In genomic region chr3:169945313-169945712, GRCh38 we compare ENCODE assay signal across 9 cellular contexts. TPM values are rescaled to one million over a fixed set of nuclear protein-coding genes. Genes with fewer than 3 reads are reported as not detected.
DNase-seq lines count a peak whose midpoint lies in the region; ATAC-seq, FAIRE-seq and TF ChIP-seq lines count a peak whose summit lies in the region.
"Had no signal": no experiment of that assay in that cellular context is flagged by ENCODE, and none has a peak within 500 bp of the region (broad histone marks: within the 10 kb centered on the region; RNA-seq: fewer than 3 reads in every experiment).

No MANE protein-coding gene starts in this region.

- H3K9me3 ChIP-seq in Karpas-422 (ENCODE audit: low read length): no peaks in the 10 kb centered on the region

- peak; percentile 88 for ATAC-seq in GM18502 (IDR thresholded peaks at IDR 0.05; ENCODE audit: poor library complexity, unreplicated experiment)
- peak; percentile 82 for ATAC-seq in GM21576 (IDR thresholded peaks at IDR 0.05; ENCODE audit: unreplicated experiment)
- ATAC-seq in activated naive CD8-positive, alpha-beta T cell treated with anti-CD3 and anti-CD28 coated beads, Interleukin-2, amount 50 U/mL, for 24 hours: peak; percentile 97

- peak overlapping the region; percentile 77 for H3K4me2 ChIP-seq in Karpas-422 (ENCODE audit: low read depth, low read length, poor library complexity, severe bottlenecking)

- peaks cover 36% of the 10 kb centered on the region for H3K4me1 Mint-ChIP-seq in activated naive CD8-positive, alpha-beta T cell treated with anti-CD3 and anti-CD28 coated beads, Interleukin-2, amount 50 U/mL, for 24 hours
- peaks cover 15% of the 10 kb centered on the region for H3K4me1 Mint-ChIP-seq in activated T-helper 1 cell treated with anti-CD3 and anti-CD28 coated beads, Interleukin-12 subunit alpha, Interleukin-12 subunit beta, Interleukin-2, Interleukin-4 antibody, amounts not matched to agents 30 ng/mL and 10 ng/mL and 1 ng/mL, durations not matched to agents 14 hours and 24 hours and 36 hours (ENCODE audit: low read depth)
- no peaks in the 10 kb centered on the region for H3K4me1 Mint-ChIP-seq in nephron progenitor cell

- H3K27ac ChIP-seq in Karpas-422 (ENCODE audit: low read length): peak overlapping the region; percentile 96

- peak overlapping the region; percentile 78 for H3K27ac Mint-ChIP-seq in activated naive CD8-positive, alpha-beta T cell treated with anti-CD3 and anti-CD28 coated beads, Interleukin-2, amount 50 U/mL, for 24 hours
- no peak overlapping the region for H3K27ac Mint-ChIP-seq in activated T-helper 1 cell treated with anti-CD3 and anti-CD28 coated beads, Interleukin-12 subunit alpha, Interleukin-12 subunit beta, Interleukin-2, Interleukin-4 antibody, amounts not matched to agents 30 ng/mL and 10 ng/mL and 1 ng/mL, durations not matched to agents 14 hours and 24 hours and 36 hours
- no peak overlapping the region for H3K27ac Mint-ChIP-seq in nephron progenitor cell

- H3K4me3 ChIP-seq in Karpas-422 (ENCODE audit: low read length): peak overlapping the region; percentile 46

- peak overlapping the region; percentile 60 for H3K4me3 Mint-ChIP-seq in activated naive CD8-positive, alpha-beta T cell treated with anti-CD3 and anti-CD28 coated beads, Interleukin-2, amount 50 U/mL, for 24 hours
- no peak overlapping the region for H3K4me3 Mint-ChIP-seq in activated T-helper 1 cell treated with anti-CD3 and anti-CD28 coated beads, Interleukin-12 subunit alpha, Interleukin-12 subunit beta, Interleukin-2, Interleukin-4 antibody, amounts not matched to agents 30 ng/mL and 10 ng/mL and 1 ng/mL, durations not matched to agents 14 hours and 24 hours and 36 hours
- H3K4me3 Mint-ChIP-seq in nephron progenitor cell: no peak overlapping the region

- TF ChIP-seq CTCF in nephron progenitor cell (IDR thresholded peaks at IDR 0.05): no peak

- no peaks in the 10 kb centered on the region for H4K20me1 ChIP-seq in Karpas-422 (ENCODE audit: insufficient read depth, low read depth, low read length)

- H3K36me3 Mint-ChIP-seq in activated naive CD8-positive, alpha-beta T cell treated with anti-CD3 and anti-CD28 coated beads, Interleukin-2, amount 50 U/mL, for 24 hours (ENCODE audit: low read depth): no peaks in the 10 kb centered on the region
- no peaks in the 10 kb centered on the region for H3K36me3 Mint-ChIP-seq in activated T-helper 1 cell treated with anti-CD3 and anti-CD28 coated beads, Interleukin-12 subunit alpha, Interleukin-12 subunit beta, Interleukin-2, Interleukin-4 antibody, amounts not matched to agents 30 ng/mL and 10 ng/mL and 1 ng/mL, durations not matched to agents 14 hours and 24 hours and 36 hours (ENCODE audit: low read depth)
- no peaks in the 10 kb centered on the region for H3K36me3 Mint-ChIP-seq in nephron progenitor cell (ENCODE audit: low read depth)

- H3K9me3 Mint-ChIP-seq in activated naive CD8-positive, alpha-beta T cell treated with anti-CD3 and anti-CD28 coated beads, Interleukin-2, amount 50 U/mL, for 24 hours: no peaks in the 10 kb centered on the region
- H3K9me3 Mint-ChIP-seq in activated T-helper 1 cell treated with anti-CD3 and anti-CD28 coated beads, Interleukin-12 subunit alpha, Interleukin-12 subunit beta, Interleukin-2, Interleukin-4 antibody, amounts not matched to agents 30 ng/mL and 10 ng/mL and 1 ng/mL, durations not matched to agents 14 hours and 24 hours and 36 hours: no peaks in the 10 kb centered on the region
- peaks cover 6% of the 10 kb centered on the region for H3K9me3 Mint-ChIP-seq in nephron progenitor cell

- peak; percentile 87 for DNase-seq in Karpas-422
- peak; percentile 54 for DNase-seq in activated naive CD8-positive, alpha-beta T cell treated with anti-CD3 and anti-CD28 coated beads, Interleukin-2, amount 50 U/mL, for 24 hours
- peak; percentile 31 for DNase-seq in stimulated activated CD4-positive, alpha-beta T cell treated with anti-CD3 and anti-CD28 coated beads, Interleukin-4, amount 100 ng/mL, for 1 hour
- no peak for DNase-seq in activated T-helper 1 cell treated with anti-CD3 and anti-CD28 coated beads, Interleukin-12 subunit alpha, Interleukin-12 subunit beta, Interleukin-2, Interleukin-4 antibody, amounts not matched to agents 30 ng/mL and 10 ng/mL and 1 ng/mL, durations not matched to agents 14 hours and 24 hours and 36 hours (ENCODE audit: low spot score)
- DNase-seq in nephron progenitor cell: no peak
- DNase-seq in HTR-8/SVneo (ENCODE audit: insufficient read length, low spot score): no peak

- no peaks in the 10 kb centered on the region for H3K27me3 Mint-ChIP-seq in activated naive CD8-positive, alpha-beta T cell treated with anti-CD3 and anti-CD28 coated beads, Interleukin-2, amount 50 U/mL, for 24 hours
- no peaks in the 10 kb centered on the region for H3K27me3 Mint-ChIP-seq in activated T-helper 1 cell treated with anti-CD3 and anti-CD28 coated beads, Interleukin-12 subunit alpha, Interleukin-12 subunit beta, Interleukin-2, Interleukin-4 antibody, amounts not matched to agents 30 ng/mL and 10 ng/mL and 1 ng/mL, durations not matched to agents 14 hours and 24 hours and 36 hours (ENCODE audit: insufficient read depth)
- peaks cover 2% of the 10 kb centered on the region for H3K27me3 Mint-ChIP-seq in nephron progenitor cell (ENCODE audit: low read depth, poor library complexity)

- H3K9ac ChIP-seq in Karpas-422 (ENCODE audit: low read length): peak overlapping the region; percentile 65

- H3K9me2 ChIP-seq in Karpas-422 (replicated peaks; ENCODE audit: insufficient read depth, low read length): no peaks in the 10 kb centered on the region

- H3K36me3 ChIP-seq in Karpas-422 (ENCODE audit: insufficient read depth, low read length): no peaks in the 10 kb centered on the region

- intact Hi-C loops in activated T-helper 1 cell treated with anti-CD3 and anti-CD28 coated beads, Interleukin-12 subunit alpha, Interleukin-12 subunit beta, Interleukin-2, Interleukin-4 antibody, amounts not matched to agents 30 ng/mL and 10 ng/mL and 1 ng/mL, durations not matched to agents 14 hours and 24 hours and 36 hours (cut with micrococcal nuclease): loop anchor here (1.0 kb wide), 1 partner anchor 24 kb away; no protein-coding TSS in a partner anchor

- H2AFZ ChIP-seq in Karpas-422 (ENCODE audit: low read length): peak overlapping the region; percentile 83; the same call in 1 of the 2 replicates

- no peaks in the 10 kb centered on the region for H3K79me2 ChIP-seq in Karpas-422 (ENCODE audit: low read length)

- no peaks in the 10 kb centered on the region for H3K27me3 ChIP-seq in Karpas-422 (ENCODE audit: low read length)

- peaks cover 85% of the 10 kb centered on the region for H3K4me1 ChIP-seq in Karpas-422 (ENCODE audit: low read length)

- no peak for FAIRE-seq in HTR-8/SVneo (lab: Jason Lieb, UNC)

RNA-seq across cellular contexts. Expression of gene SEC62, which starts 21.3 kb away (rescaled TPM):
- total RNA-seq in Karpas-422 (2014; rRNA removed; shearing (Covaris generic); ENCODE audit: low replicate concordance): 36.9 and 39.4 TPM in 2 replicates
- total RNA-seq in activated T-helper 1 cell treated with anti-CD3 and anti-CD28 coated beads, Interleukin-12 subunit alpha, Interleukin-12 subunit beta, Interleukin-2, Interleukin-4 antibody, amounts not matched to agents 30 ng/mL and 10 ng/mL and 1 ng/mL, durations not matched to agents 14 hours and 24 hours and 36 hours: 75.4 and 85.7 TPM in 2 replicates

RNA-seq across cellular contexts. Expression of gene SAMD7, which starts 33.9 kb away (rescaled TPM):
- total RNA-seq in Karpas-422 (2014; rRNA removed; shearing (Covaris generic); ENCODE audit: low replicate concordance): not detected in 2 replicates
- not detected in 2 replicates for total RNA-seq in activated T-helper 1 cell treated with anti-CD3 and anti-CD28 coated beads, Interleukin-12 subunit alpha, Interleukin-12 subunit beta, Interleukin-2, Interleukin-4 antibody, amounts not matched to agents 30 ng/mL and 10 ng/mL and 1 ng/mL, durations not matched to agents 14 hours and 24 hours and 36 hours
- total RNA-seq: fibroblast of villous mesenchyme had no signal

Comparison
In these comparisons a context has a peak if more than half of its experiments do, and no peak if none do; other contexts are left out.
1. DNase-seq: peak in Karpas-422 (single experiment), activated naive CD8-positive, alpha-beta T cell treated with anti-CD3 and anti-CD28 coated beads, Interleukin-2, amount 50 U/mL, for 24 hours (single experiment) and stimulated activated CD4-positive, alpha-beta T cell treated with anti-CD3 and anti-CD28 coated beads, Interleukin-4, amount 100 ng/mL, for 1 hour (single experiment); none in activated T-helper 1 cell treated with anti-CD3 and anti-CD28 coated beads, Interleukin-12 subunit alpha, Interleukin-12 subunit beta, Interleukin-2, Interleukin-4 antibody, amounts not matched to agents 30 ng/mL and 10 ng/mL and 1 ng/mL, durations not matched to agents 14 hours and 24 hours and 36 hours (single experiment), nephron progenitor cell (single experiment) and HTR-8/SVneo (single experiment).
2. Peak in every context shown above with its lines, with median percentiles within 50 percentile points of each other: ATAC-seq.